ENCODE assay signal across 25 cellular contexts in genomic region chr17:32859857-32860525, GRCh38. TPM values are rescaled to one million over a fixed set of nuclear protein-coding genes. Genes with fewer than 3 reads are reported as not detected.
DNase-seq lines count a peak whose midpoint lies in the region; ATAC-seq, FAIRE-seq and TF ChIP-seq lines count a peak whose summit lies in the region.
"Had no signal": no experiment of that assay in that cellular context is flagged by ENCODE, and none has a peak within 500 bp of the region (broad histone marks: within the 10 kb centered on the region; RNA-seq: fewer than 3 reads in every experiment).

No MANE protein-coding gene starts in this region.

- no peak for FAIRE-seq in GM12878 (lab: Jason Lieb, UNC)
- FAIRE-seq in HepG2 (lab: Jason Lieb, UNC), result no peak

- ATAC-seq in activated CD8-positive, alpha-beta T cell treated with anti-CD3 and anti-CD28 coated beads for 36 hours, result peak; percentile 91
- ATAC-seq in activated CD8-positive, alpha-beta T cell treated with anti-CD3 and anti-CD28 coated beads, Interleukin-2, amount 10 ng/mL, durations not matched to agents 7 days and 5 days, result no peak
- ATAC-seq in GM21381 (IDR thresholded peaks at IDR 0.05; ENCODE audit: unreplicated experiment) (peak; percentile 61), GM12878 (peak; percentile 97), HepG2 (no peak), GM19328 (IDR thresholded peaks at IDR 0.05; ENCODE audit: unreplicated experiment) (no peak)
- peak; percentile 26 for ATAC-seq in naive thymus-derived CD4-positive, alpha-beta T cell
- ATAC-seq: body of pancreas, psoas muscle, upper lobe of right lung had no signal

- TF ChIP-seq POLR2A in GM12878 (IDR thresholded peaks at IDR 0.05; ENCODE audit: low read depth, low read length), result no peak
- no peak for TF ChIP-seq POLR2A in HepG2 (IDR thresholded peaks at IDR 0.05; ENCODE audit: insufficient read depth in 1 of 2, low read depth in 2 of 2, low read length in 2 of 2)
- TF ChIP-seq POLR2A in uterus (IDR thresholded peaks at IDR 0.05), result no peak

- DNase-seq in activated CD8-positive, alpha-beta T cell treated with anti-CD3 and anti-CD28 coated beads for 36 hours, result peak; percentile 21
- DNase-seq in activated CD8-positive, alpha-beta T cell treated with anti-CD3 and anti-CD28 coated beads, Interleukin-2, amount 10 ng/mL, durations not matched to agents 7 days and 5 days, result no peak
- no peak for DNase-seq in GM12878 (ENCODE audit: low read depth, low spot score)
- no peak for DNase-seq in naive thymus-derived CD4-positive, alpha-beta T cell
- no peak for DNase-seq in HepG2 (ENCODE audit: low spot score)
- DNase-seq in uterus, result no peak
- DNase-seq: activated CD4-positive, alpha-beta T cell treated with anti-CD3 and anti-CD28 coated beads, Interleukin-2, amount 50 U/mL, for 4 hours; activated naive CD8-positive, alpha-beta T cell treated with anti-CD3 and anti-CD28 coated beads, Interleukin-2, amount 10 ng/mL, durations not matched to agents 7 days and 5 days; activated T-cell treated with anti-CD3 and anti-CD28 coated beads, Interleukin-2, amount 50 U/mL, for 48 hours; BE2C; body of pancreas; foreskin melanocyte; GDM1; NCI-H1417; NCI-H2171 treated with DMSO at 0.1 percent for 48 hours; NCI-H69; psoas muscle; Right ventricle myocardium superior; stimulated activated CD4-positive, alpha-beta T cell treated with anti-CD3 and anti-CD28 coated beads, Interleukin-2, amount 100 ng/mL, for 48 hours; upper lobe of right lung had no signal

- intact Hi-C loops in activated CD8-positive, alpha-beta T cell treated with anti-CD3 and anti-CD28 coated beads for 36 hours (cut with micrococcal nuclease), result no loop called here
- intact Hi-C loops in GM12878 (cut with micrococcal nuclease; ENCODE audit: unreplicated experiment), result loop anchor here (5.0 kb wide), 1 partner anchor 33 kb away; no protein-coding TSS in a partner anchor
- intact Hi-C loops in naive thymus-derived CD4-positive, alpha-beta T cell (cut with micrococcal nuclease), result no loop called here
- intact Hi-C loops in HepG2 (cut with micrococcal nuclease; ENCODE audit: unreplicated experiment), result no loop called here
- intact Hi-C loops in uterus (cut with DNase I; ENCODE audit: low total_unique reads), result no loop called here

- H3K27ac Mint-ChIP-seq in activated CD8-positive, alpha-beta T cell treated with anti-CD3 and anti-CD28 coated beads for 36 hours, result no peak overlapping the region
- H3K27ac Mint-ChIP-seq in activated CD8-positive, alpha-beta T cell treated with anti-CD3 and anti-CD28 coated beads, Interleukin-2, amount 10 ng/mL, durations not matched to agents 7 days and 5 days, result no peak overlapping the region
- no peak overlapping the region for H3K27ac Mint-ChIP-seq in naive thymus-derived CD4-positive, alpha-beta T cell
- H3K27ac Mint-ChIP-seq: activated naive CD8-positive, alpha-beta T cell treated with anti-CD3 and anti-CD28 coated beads, Interleukin-2, amount 10 ng/mL, durations not matched to agents 7 days and 5 days had no signal

- H3K4me2 ChIP-seq in GM12878 (ENCODE audit: control insufficient read depth, insufficient read depth) (no peak overlapping the region), HepG2 (ENCODE audit: low read depth, low read length) (no peak overlapping the region)

- TF ChIP-seq EP300 in GM12878 (IDR thresholded peaks at IDR 0.05; ENCODE audit: borderline replicate concordance in 1 of 2, control insufficient read depth in 1 of 2, low read depth in 2 of 2, low read length in 2 of 2) (no peak), HepG2 (IDR thresholded peaks at IDR 0.05; ENCODE audit: low read depth in 2 of 2, low read length in 2 of 2) (no peak), HepG2 (CRISPR knock-in tag; IDR thresholded peaks at IDR 0.05; ENCODE audit: borderline replicate concordance) (no peak)

- H3K4me1 ChIP-seq in GM12878 (ENCODE audit: control insufficient read depth, insufficient read depth, low read length), result peaks cover 6% of the 10 kb centered on the region; the same call in 1 of the 2 replicates
- H3K4me1 ChIP-seq in naive thymus-derived CD4-positive, alpha-beta T cell (ENCODE audit: control insufficient read depth in 2 of 2, insufficient read depth in 2 of 2, low read length in 2 of 2), result no peaks in the 10 kb centered on the region
- no peaks in the 10 kb centered on the region for H3K4me1 ChIP-seq in HepG2 (ENCODE audit: insufficient read depth, low read length)
- no peaks in the 10 kb centered on the region for H3K4me1 ChIP-seq in uterus
- H3K4me1 ChIP-seq: BE2C had no signal

- H3K9ac ChIP-seq in GM12878 (ENCODE audit: control insufficient read depth, insufficient read depth, low read length) (no peak overlapping the region), HepG2 (ENCODE audit: insufficient read depth, low read depth, low read length) (no peak overlapping the region)
- H3K9ac ChIP-seq: GM23248 had no signal

- no peaks in the 10 kb centered on the region for H3K9me3 ChIP-seq in GM12878 (replicated peaks; ENCODE audit: control insufficient read depth, insufficient read depth, low read length)
- no peaks in the 10 kb centered on the region for H3K9me3 ChIP-seq in naive thymus-derived CD4-positive, alpha-beta T cell (ENCODE audit: control insufficient read depth in 2 of 3, low read length in 3 of 3)
- no peaks in the 10 kb centered on the region for H3K9me3 ChIP-seq in HepG2 (ENCODE audit: low read length)
- H3K9me3 ChIP-seq in uterus, result no peaks in the 10 kb centered on the region
- H3K9me3 ChIP-seq: BE2C, body of pancreas, psoas muscle, upper lobe of right lung had no signal

- POLR2A ChIA-PET in activated CD8-positive, alpha-beta T cell treated with anti-CD3 and anti-CD28 coated beads for 36 hours (lab: Charles Lee), result no interaction called here
- POLR2A ChIA-PET in activated CD8-positive, alpha-beta T cell treated with anti-CD3 and anti-CD28 coated beads, Interleukin-2, amount 10 ng/mL, durations not matched to agents 7 days and 5 days (lab: Charles Lee), result no interaction called here
- POLR2A ChIA-PET in GM12878 (lab: Charles Lee) (interaction anchor here (0.6 to 3.2 kb wide), 12 partner anchors 8 to 69 kb away, joined by 3 to 21 read pairs (median 3); partner anchors contain the start of gene MYO1D), HepG2 (lab: Yijun Ruan, JAX) (no interaction called here)
- POLR2A ChIA-PET in naive thymus-derived CD4-positive, alpha-beta T cell (lab: Charles Lee), result no interaction called here

- H3K79me2 ChIP-seq in GM12878 (ENCODE audit: control insufficient read depth, insufficient read depth, low read length) (no peaks in the 10 kb centered on the region; the same call in none of the 2 replicates), HepG2 (ENCODE audit: insufficient read depth, low read length) (no peaks in the 10 kb centered on the region)

- H2AFZ ChIP-seq in GM12878 (ENCODE audit: control insufficient read depth, low read depth, low read length) (no peak overlapping the region), HepG2 (ENCODE audit: low read length) (no peak overlapping the region)
- H2AFZ ChIP-seq: GM23248 had no signal

- TF ChIP-seq RAD21 in GM12878 (IDR thresholded peaks at IDR 0.05; ENCODE audit: insufficient read depth, low read depth, low read length) (no peak), HepG2 (CRISPR knock-in tag; IDR thresholded peaks at IDR 0.05) (no peak)

- H3K36me3 Mint-ChIP-seq in activated CD8-positive, alpha-beta T cell treated with anti-CD3 and anti-CD28 coated beads for 36 hours (ENCODE audit: low read depth), result no peaks in the 10 kb centered on the region
- no peaks in the 10 kb centered on the region for H3K36me3 Mint-ChIP-seq in activated CD8-positive, alpha-beta T cell treated with anti-CD3 and anti-CD28 coated beads, Interleukin-2, amount 10 ng/mL, durations not matched to agents 7 days and 5 days (ENCODE audit: low read depth)
- H3K36me3 Mint-ChIP-seq in naive thymus-derived CD4-positive, alpha-beta T cell, result peaks cover 0 to 4% (median 0%) of the 10 kb centered on the region in 5 donors
- H3K36me3 Mint-ChIP-seq: activated naive CD8-positive, alpha-beta T cell treated with anti-CD3 and anti-CD28 coated beads, Interleukin-2, amount 10 ng/mL, durations not matched to agents 7 days and 5 days had no signal

- H3K27me3 ChIP-seq in GM12878 (replicated peaks in 1 of 2; ENCODE audit: control insufficient read depth in 2 of 2, insufficient read depth in 2 of 2, low read length in 1 of 2) (no peaks in the 10 kb centered on the region), HepG2 (ENCODE audit: control insufficient read depth in 1 of 2, insufficient read depth in 2 of 2, low read length in 2 of 2) (no peaks in the 10 kb centered on the region), uterus (no peaks in the 10 kb centered on the region)
- no peaks in the 10 kb centered on the region for H3K27me3 ChIP-seq in naive thymus-derived CD4-positive, alpha-beta T cell (ENCODE audit: control insufficient read depth in 2 of 2, insufficient read depth in 2 of 2, low read length in 2 of 2)
- H3K27me3 ChIP-seq: BE2C, body of pancreas, upper lobe of right lung had no signal

- H3K4me3 ChIP-seq in GM12878 (no peak overlapping the region), HepG2 (replicated peaks in 1 of 3; ENCODE audit: insufficient read depth in 1 of 3, low read depth in 2 of 3, low read length in 3 of 3) (no peak overlapping the region), uterus (no peak overlapping the region)
- H3K4me3 ChIP-seq in naive thymus-derived CD4-positive, alpha-beta T cell (ENCODE audit: low read length), result no peak overlapping the region
- H3K4me3 ChIP-seq: body of pancreas, coronary artery, GM23248, psoas muscle, upper lobe of right lung had no signal

- RAD21 ChIA-PET in GM12878 (lab: Charles Lee; ENCODE audit: unreplicated experiment), result interaction anchor here (1.0 to 7.0 kb wide), 12 partner anchors 9 to 81 kb away, joined by 3 to 46 read pairs (median 6); partner anchors contain the start of gene MYO1D

- no peaks in the 10 kb centered on the region for H3K9me3 Mint-ChIP-seq in activated CD8-positive, alpha-beta T cell treated with anti-CD3 and anti-CD28 coated beads for 36 hours
- no peaks in the 10 kb centered on the region for H3K9me3 Mint-ChIP-seq in activated CD8-positive, alpha-beta T cell treated with anti-CD3 and anti-CD28 coated beads, Interleukin-2, amount 10 ng/mL, durations not matched to agents 7 days and 5 days (ENCODE audit: insufficient read depth)
- H3K9me3 Mint-ChIP-seq in naive thymus-derived CD4-positive, alpha-beta T cell, result no peaks in the 10 kb centered on the region
- H3K9me3 Mint-ChIP-seq: activated naive CD8-positive, alpha-beta T cell treated with anti-CD3 and anti-CD28 coated beads, Interleukin-2, amount 10 ng/mL, durations not matched to agents 7 days and 5 days had no signal

- H3K4me3 Mint-ChIP-seq in activated CD8-positive, alpha-beta T cell treated with anti-CD3 and anti-CD28 coated beads for 36 hours, result no peak overlapping the region
- no peak overlapping the region for H3K4me3 Mint-ChIP-seq in activated CD8-positive, alpha-beta T cell treated with anti-CD3 and anti-CD28 coated beads, Interleukin-2, amount 10 ng/mL, durations not matched to agents 7 days and 5 days
- H3K4me3 Mint-ChIP-seq in naive thymus-derived CD4-positive, alpha-beta T cell, result no peak overlapping the region
- H3K4me3 Mint-ChIP-seq: activated naive CD8-positive, alpha-beta T cell treated with anti-CD3 and anti-CD28 coated beads, Interleukin-2, amount 10 ng/mL, durations not matched to agents 7 days and 5 days had no signal

- H3K27ac ChIP-seq in GM12878 (ENCODE audit: control insufficient read depth, insufficient read depth) (no peak overlapping the region), HepG2 (ENCODE audit: extremely low read length, insufficient read depth, low read length) (no peak overlapping the region), uterus (no peak overlapping the region)
- no peak overlapping the region for H3K27ac ChIP-seq in naive thymus-derived CD4-positive, alpha-beta T cell (ENCODE audit: low read depth, low read length)
- H3K27ac ChIP-seq: body of pancreas, coronary artery, epithelial cell of prostate, GM23248, psoas muscle, upper lobe of right lung had no signal

- SMC1A ChIA-PET in GM12878 (lab: Charles Lee; ENCODE audit: uncharacterized antibody, unreplicated experiment), result interaction anchor here (0.9 to 12.8 kb wide), 15 partner anchors 9 to 76 kb away, joined by 3 to 127 read pairs (median 7); partner anchors contain the start of gene MYO1D

- in situ Hi-C loops in GM12878 (cut with MboI), result no loop called here
- in situ Hi-C loops in HepG2 (cut with HindIII; ENCODE audit: extremely low pct_ligation_motif_present, low pct_unique_long_range_greater_than_20kb), result no loop called here

- no peak for TF ChIP-seq CTCF in activated CD8-positive, alpha-beta T cell treated with anti-CD3 and anti-CD28 coated beads for 36 hours (IDR thresholded peaks at IDR 0.05)
- TF ChIP-seq CTCF in GM12878 (IDR thresholded peaks at IDR 0.05 in 2 of 3, conservative IDR thresholded peaks at IDR 0.05 in 1 of 3; ENCODE audit: control insufficient read depth in 2 of 3, extremely low read depth in 1 of 3, insufficient read depth in 1 of 3, low read depth in 3 of 3, low read length in 3 of 3), result no peak
- TF ChIP-seq CTCF in HepG2 (CRISPR knock-in tag; IDR thresholded peaks at IDR 0.05), result no peak
- no peak for TF ChIP-seq CTCF in uterus (IDR thresholded peaks at IDR 0.05)

- no peaks in the 10 kb centered on the region for H4K20me1 ChIP-seq in GM12878 (ENCODE audit: control insufficient read depth, insufficient read depth)
- no peaks in the 10 kb centered on the region; the same call in 1 of the 2 replicates for H4K20me1 ChIP-seq in HepG2 (ENCODE audit: insufficient read depth, low read length)

- H3K36me3 ChIP-seq in GM12878 (ENCODE audit: control insufficient read depth in 2 of 2, insufficient read depth in 2 of 2, low read length in 1 of 2) (no peaks in the 10 kb centered on the region), HepG2 (replicated peaks in 1 of 2; ENCODE audit: control insufficient read depth in 1 of 2, insufficient read depth in 2 of 2, low read length in 2 of 2) (no peaks in the 10 kb centered on the region), uterus (no peaks in the 10 kb centered on the region)
- no peaks in the 10 kb centered on the region for H3K36me3 ChIP-seq in naive thymus-derived CD4-positive, alpha-beta T cell (ENCODE audit: control insufficient read depth in 2 of 3, insufficient read depth in 3 of 3, low read length in 3 of 3)
- H3K36me3 ChIP-seq: BE2C, upper lobe of right lung had no signal

- BruUV-seq in GM12878 (replicated peaks; lab: Mats Ljungman, UMichigan) (no TSS peak), HepG2 (replicated peaks; lab: Mats Ljungman, UMichigan) (no TSS peak)

- H3K27me3 Mint-ChIP-seq in activated CD8-positive, alpha-beta T cell treated with anti-CD3 and anti-CD28 coated beads for 36 hours, result peaks cover 3% of the 10 kb centered on the region
- peaks cover 7% of the 10 kb centered on the region for H3K27me3 Mint-ChIP-seq in activated CD8-positive, alpha-beta T cell treated with anti-CD3 and anti-CD28 coated beads, Interleukin-2, amount 10 ng/mL, durations not matched to agents 7 days and 5 days (ENCODE audit: low read depth)
- peaks cover 4 to 16% (median 6%) of the 10 kb centered on the region in 5 donors for H3K27me3 Mint-ChIP-seq in naive thymus-derived CD4-positive, alpha-beta T cell

- peaks cover 10% of the 10 kb centered on the region for H3K4me1 Mint-ChIP-seq in activated CD8-positive, alpha-beta T cell treated with anti-CD3 and anti-CD28 coated beads for 36 hours (ENCODE audit: low read depth)
- no peaks in the 10 kb centered on the region for H3K4me1 Mint-ChIP-seq in activated CD8-positive, alpha-beta T cell treated with anti-CD3 and anti-CD28 coated beads, Interleukin-2, amount 10 ng/mL, durations not matched to agents 7 days and 5 days (ENCODE audit: low read depth)
- peaks cover 0 to 2% (median 0%) of the 10 kb centered on the region in 7 donors for H3K4me1 Mint-ChIP-seq in naive thymus-derived CD4-positive, alpha-beta T cell
- H3K4me1 Mint-ChIP-seq: activated naive CD8-positive, alpha-beta T cell treated with anti-CD3 and anti-CD28 coated beads, Interleukin-2, amount 10 ng/mL, durations not matched to agents 7 days and 5 days had no signal

- CTCF ChIA-PET in activated CD8-positive, alpha-beta T cell treated with anti-CD3 and anti-CD28 coated beads for 36 hours (lab: Charles Lee), result interaction anchor here (2.0 to 2.2 kb wide), 2 partner anchors 17 to 76 kb away, joined by 10 to 12 read pairs; partner anchors contain the start of gene MYO1D
- CTCF ChIA-PET in activated CD8-positive, alpha-beta T cell treated with anti-CD3 and anti-CD28 coated beads, Interleukin-2, amount 10 ng/mL, durations not matched to agents 7 days and 5 days (lab: Charles Lee), result interaction anchor here (9.7 kb wide), 1 partner anchor 17 kb away, joined by 57 read pairs; the partner anchor contains the start of gene MYO1D
- CTCF ChIA-PET in GM12878 (lab: Yijun Ruan, JAX) (interaction anchor here (0.8 to 10.7 kb wide), 11 partner anchors 9 to 138 kb away, joined by 3 to 112 read pairs (median 3); partner anchors contain the start of gene MYO1D), HepG2 (lab: Yijun Ruan, JAX; ENCODE audit: low intra/inter-chr PET ratio, low total read pairs) (no interaction called here)
- CTCF ChIA-PET in naive thymus-derived CD4-positive, alpha-beta T cell (lab: Charles Lee), result no interaction called here

- 47% methylated on average over 2 of the region's 2 CpGs for WGBS in GM12878 (ENCODE audit: insufficient coverage, insufficient replicate concordance, low lambda C conversion rate, missing lambda C conversion rate)
- WGBS in HepG2 (ENCODE audit: low lambda C conversion rate), result 75% methylated on average over 2 of the region's 2 CpGs

RNA-seq across cellular contexts. Expression of gene MYO1D, which starts 16.9 kb away (rescaled TPM):
- 1 to 10 TPM; 8.3 to 9.2 TPM for total RNA-seq in activated CD8-positive, alpha-beta T cell treated with anti-CD3 and anti-CD28 coated beads for 36 hours
- 1 to 10 TPM; 2.2 to 2.3 TPM for total RNA-seq in activated CD8-positive, alpha-beta T cell treated with anti-CD3 and anti-CD28 coated beads, Interleukin-2, amount 10 ng/mL, durations not matched to agents 7 days and 5 days
- 126 and 148 TPM in 2 replicates for total RNA-seq in GM12878 (2013; cell fraction: nucleolus; rRNA removed)
- 22.6 and 27.2 TPM in 2 replicates for total RNA-seq in GM12878 (2014; rRNA removed)
- total RNA-seq in GM12878 (2014; rRNA removed; fragmentation: Illumina TruSeq; extraction: Trizol), result 33.3 and 34.0 TPM in 2 replicates
- total RNA-seq in GM12878 (2021), result 36.9 and 37.7 TPM in 2 replicates
- 9.7 TPM for polyA plus RNA-seq in GM12878 (2011; ENCODE audit: low read depth)
- polyA plus RNA-seq in GM12878 (2011; rRNA removed), result 23.8 and 26.0 TPM in 2 replicates
- 18.2 and 21.4 TPM in 2 replicates for polyA plus RNA-seq in GM12878 (2011; cell fraction: cytosol; rRNA removed)
- 14.4 and 15.6 TPM in 2 replicates for polyA plus RNA-seq in GM12878 (2011; cell fraction: nucleus; rRNA removed)
- 8.8 and 11.8 TPM in 2 replicates for polyA plus RNA-seq in GM12878 (2012)
- polyA plus RNA-seq in GM12878 (2014; fragmentation: Illumina TruSeq; extraction: Trizol), result 26.9 and 29.6 TPM in 2 replicates
- 1 to 10 TPM; 1.8 to 2.5 TPM for polyA plus RNA-seq in GM12878 (2014; fragmentation: Nextera tagmentation; extraction: Ambion mirVana)
- 18.0 and 24.7 TPM in 2 replicates for polyA plus RNA-seq in GM12878 (2014; rRNA removed)
- 10 to 100 TPM in 1 of 2 experiments, 1 to 10 TPM in 1; 3.2 to 18.6 TPM for polyA plus RNA-seq in GM12878 (2016; fragmentation: Nextera tagmentation; extraction: Ambion mirVana)
- polyA minus RNA-seq in GM12878 (2011; rRNA and poly(A)+ RNA removed), result 61.2 and 77.5 TPM in 2 replicates
- polyA minus RNA-seq in GM12878 (2011; cell fraction: cytosol; rRNA and poly(A)+ RNA removed), result 16.7 and 19.9 TPM in 2 replicates
- 60.8 and 82.4 TPM in 2 replicates for polyA minus RNA-seq in GM12878 (2011; cell fraction: nucleus; rRNA and poly(A)+ RNA removed)
- 1 to 10 TPM; 2.2 to 8.0 (median 6.9) TPM for total RNA-seq in naive thymus-derived CD4-positive, alpha-beta T cell
- 1 to 10 TPM in 1 of 2 donors, under 1 TPM in 1; 0.93 to 2.6 TPM for polyA plus RNA-seq in naive thymus-derived CD4-positive, alpha-beta T cell
- 13.2 and 15.4 TPM in 2 replicates for total RNA-seq in HepG2 (2016; rRNA removed; fragmentation: Illumina TruSeq; extraction: Trizol)
- 3.0 and 3.6 TPM in 2 replicates for total RNA-seq in HepG2 (2016; cell fraction: cytosol; rRNA removed; fragmentation: Illumina TruSeq; extraction: Trizol; ENCODE audit: low read depth)
- total RNA-seq in HepG2 (2016; cell fraction: insoluble cytoplasmic fraction; rRNA removed; fragmentation: Illumina TruSeq; extraction: Trizol), result 12.4 and 13.8 TPM in 2 replicates
- total RNA-seq in HepG2 (2016; cell fraction: membrane; rRNA removed; fragmentation: Illumina TruSeq; extraction: Trizol), result 5.7 and 6.1 TPM in 2 replicates
- 14.8 and 18.3 TPM in 2 replicates for total RNA-seq in HepG2 (2016; cell fraction: nucleus; rRNA removed; fragmentation: Illumina TruSeq; extraction: Trizol)
- 17.3 and 19.7 TPM in 2 replicates for polyA plus RNA-seq in HepG2 (2011; rRNA removed)
- 15.1 and 24.7 TPM in 2 replicates for polyA plus RNA-seq in HepG2 (2011; cell fraction: cytosol; rRNA removed)
- polyA plus RNA-seq in HepG2 (2011; cell fraction: nucleus; rRNA removed), result 8.8 and 9.9 TPM in 2 replicates
- 21.0 and 26.3 TPM in 2 replicates for polyA plus RNA-seq in HepG2 (2012)
- 0.91 and 1.2 TPM in 2 replicates for polyA plus RNA-seq in HepG2 (2016; cell fraction: cytosol; fragmentation: Illumina TruSeq; extraction: Trizol; ENCODE audit: low read depth)
- 11.4 and 15.7 TPM in 2 replicates for polyA plus RNA-seq in HepG2 (2016; cell fraction: insoluble cytoplasmic fraction; fragmentation: Illumina TruSeq; extraction: Trizol; ENCODE audit: low read depth)
- polyA plus RNA-seq in HepG2 (2016; cell fraction: membrane; fragmentation: Illumina TruSeq; extraction: Trizol; ENCODE audit: low read depth), result 2.9 and 3.4 TPM in 2 replicates
- 8.9 and 12.3 TPM in 2 replicates for polyA plus RNA-seq in HepG2 (2016; cell fraction: nucleus; fragmentation: Illumina TruSeq; extraction: Trizol; ENCODE audit: insufficient read depth, low read depth)
- 1.8 and 19.9 TPM in 2 replicates for polyA minus RNA-seq in HepG2 (2011; rRNA and poly(A)+ RNA removed; ENCODE audit: low replicate concordance)
- polyA minus RNA-seq in HepG2 (2011; cell fraction: cytosol; rRNA and poly(A)+ RNA removed), result 24.6 and 25.3 TPM in 2 replicates
- polyA minus RNA-seq in HepG2 (2011; cell fraction: nucleus; rRNA and poly(A)+ RNA removed), result 44.4 and 61.9 TPM in 2 replicates
- 10 to 100 TPM; 20.4 to 55.2 (median 30.6) TPM for total RNA-seq in uterus

Comparison
In these comparisons a context has a peak if more than half of its experiments do, and no peak if none do; other contexts are left out.
1. ATAC-seq: peak in activated CD8-positive, alpha-beta T cell treated with anti-CD3 and anti-CD28 coated beads for 36 hours (single experiment), GM21381 (single experiment), GM12878 (single experiment) and naive thymus-derived CD4-positive, alpha-beta T cell (single experiment); none in activated CD8-positive, alpha-beta T cell treated with anti-CD3 and anti-CD28 coated beads, Interleukin-2, amount 10 ng/mL, durations not matched to agents 7 days and 5 days (single experiment), HepG2 (single experiment) and GM19328 (single experiment).
2. CTCF ChIA-PET loops: an anchor here in activated CD8-positive, alpha-beta T cell treated with anti-CD3 and anti-CD28 coated beads for 36 hours (2.0 to 2.2 kb wide), activated CD8-positive, alpha-beta T cell treated with anti-CD3 and anti-CD28 coated beads, Interleukin-2, amount 10 ng/mL, durations not matched to agents 7 days and 5 days (9.7 kb wide) and GM12878 (0.8 to 10.7 kb wide); none called in naive thymus-derived CD4-positive, alpha-beta T cell and HepG2.